ENCODE assay signal across 21 cellular contexts in genomic region chr1:215277537-215277936, GRCh38.
DNase-seq lines count a peak whose midpoint lies in the region; ATAC-seq and TF ChIP-seq lines count a peak whose summit lies in the region.
"Had no signal": no experiment of that assay in that cellular context is flagged by ENCODE, and none has a peak within 500 bp of the region (broad histone marks: within the 10 kb centered on the region; RNA-seq: fewer than 3 reads in every experiment).

No MANE protein-coding gene starts in this region.

- H3K27me3 ChIP-seq in breast epithelium: no peaks in the 10 kb centered on the region
- no peaks in the 10 kb centered on the region for H3K27me3 ChIP-seq in fibroblast of lung (ENCODE audit: control insufficient read depth, insufficient read depth, low read length)
- H3K27me3 ChIP-seq: neutrophil had no signal

- TF ChIP-seq CTCF in MCF 10A (IDR thresholded peaks at IDR 0.05; ENCODE audit: unreplicated experiment) (no peak), breast epithelium (IDR thresholded peaks at IDR 0.05) (no peak), fibroblast of lung (conservative IDR thresholded peaks at IDR 0.05 in 1 of 2, IDR thresholded peaks at IDR 0.05 in 1 of 2; ENCODE audit: low read depth in 1 of 2, low read length in 2 of 2) (no peak), type B pancreatic cell (conservative IDR thresholded peaks at IDR 0.05) (no peak)

- H3K36me3 ChIP-seq in breast epithelium: no peaks in the 10 kb centered on the region
- H3K36me3 ChIP-seq in fibroblast of lung (ENCODE audit: control insufficient read depth, insufficient read depth, low read length): no peaks in the 10 kb centered on the region
- H3K36me3 ChIP-seq: lower lobe of right lung, neutrophil had no signal

- H3K4me1 ChIP-seq in breast epithelium: no peaks in the 10 kb centered on the region
- no peaks in the 10 kb centered on the region for H3K4me1 ChIP-seq in fibroblast of lung (ENCODE audit: control insufficient read depth, extremely low read depth, insufficient read depth, low read length)
- H3K4me1 ChIP-seq: lower lobe of right lung had no signal

- H3K4me2 ChIP-seq in fibroblast of lung (ENCODE audit: extremely low read depth, insufficient read depth, low read length): no peak overlapping the region

- H3K9me3 ChIP-seq in breast epithelium (no peaks in the 10 kb centered on the region), fibroblast of lung (ENCODE audit: control insufficient read depth, insufficient read depth, low read depth, low read length) (no peaks in the 10 kb centered on the region)
- H3K9me3 ChIP-seq: lower lobe of right lung, neutrophil had no signal

- no TSS peak for BruUV-seq in MCF 10A (replicated peaks; lab: Mats Ljungman, UMichigan)

- intact Hi-C loops in MCF 10A (cut with micrococcal nuclease): no loop called here
- intact Hi-C loops in breast epithelium (cut with DNase I; ENCODE audit: low total_unique reads): no loop called here
- intact Hi-C loops in activated T-helper 2 cell treated with anti-CD3 and anti-CD28 coated beads, Interferon-gamma antibody, Interleukin-2, Interleukin-4, amounts not matched to agents 10 μg/mL and 5 μg/mL and 100 μg/mL, durations not matched to agents 14 hours and 24 hours and 36 hours (cut with micrococcal nuclease): no loop called here

- H3K36me3 Mint-ChIP-seq in MCF 10A (ENCODE audit: insufficient read depth, unreplicated experiment): no peaks in the 10 kb centered on the region
- H3K36me3 Mint-ChIP-seq in activated T-helper 2 cell treated with anti-CD3 and anti-CD28 coated beads, Interferon-gamma antibody, Interleukin-2, Interleukin-4, amounts not matched to agents 10 μg/mL and 5 μg/mL and 100 μg/mL, durations not matched to agents 14 hours and 24 hours and 36 hours (ENCODE audit: low read depth): no peaks in the 10 kb centered on the region
- no peaks in the 10 kb centered on the region for H3K36me3 Mint-ChIP-seq in type B pancreatic cell
- H3K36me3 Mint-ChIP-seq: activated naive CD8-positive, alpha-beta T cell had no signal

- no peak for TF ChIP-seq POLR2A in breast epithelium (IDR thresholded peaks at IDR 0.05)

- H3K79me2 ChIP-seq in fibroblast of lung (ENCODE audit: control insufficient read depth, insufficient read depth, low read length): no peaks in the 10 kb centered on the region

- no peak overlapping the region for H3K27ac ChIP-seq in breast epithelium
- H3K27ac ChIP-seq in fibroblast of lung (ENCODE audit: insufficient read depth, low read length): no peak overlapping the region
- H3K27ac ChIP-seq: 22Rv1, lower lobe of right lung, neutrophil had no signal

- H3K4me1 Mint-ChIP-seq in MCF 10A (ENCODE audit: insufficient read depth, unreplicated experiment): peaks cover 44% of the 10 kb centered on the region
- no peaks in the 10 kb centered on the region for H3K4me1 Mint-ChIP-seq in activated T-helper 2 cell treated with anti-CD3 and anti-CD28 coated beads, Interferon-gamma antibody, Interleukin-2, Interleukin-4, amounts not matched to agents 10 μg/mL and 5 μg/mL and 100 μg/mL, durations not matched to agents 14 hours and 24 hours and 36 hours (ENCODE audit: low read depth)
- no peaks in the 10 kb centered on the region for H3K4me1 Mint-ChIP-seq in type B pancreatic cell (ENCODE audit: unreplicated experiment)

- H3K27me3 Mint-ChIP-seq in MCF 10A (ENCODE audit: insufficient read depth, unreplicated experiment) (no peaks in the 10 kb centered on the region), type B pancreatic cell (no peaks in the 10 kb centered on the region)
- no peaks in the 10 kb centered on the region for H3K27me3 Mint-ChIP-seq in activated T-helper 2 cell treated with anti-CD3 and anti-CD28 coated beads, Interferon-gamma antibody, Interleukin-2, Interleukin-4, amounts not matched to agents 10 μg/mL and 5 μg/mL and 100 μg/mL, durations not matched to agents 14 hours and 24 hours and 36 hours (ENCODE audit: low read depth)
- H3K27me3 Mint-ChIP-seq: activated naive CD8-positive, alpha-beta T cell had no signal

- H3K9me3 Mint-ChIP-seq in MCF 10A (ENCODE audit: unreplicated experiment): peaks cover under 1% of the 10 kb centered on the region
- H3K9me3 Mint-ChIP-seq in activated T-helper 2 cell treated with anti-CD3 and anti-CD28 coated beads, Interferon-gamma antibody, Interleukin-2, Interleukin-4, amounts not matched to agents 10 μg/mL and 5 μg/mL and 100 μg/mL, durations not matched to agents 14 hours and 24 hours and 36 hours: no peaks in the 10 kb centered on the region
- no peaks in the 10 kb centered on the region for H3K9me3 Mint-ChIP-seq in type B pancreatic cell
- H3K9me3 Mint-ChIP-seq: activated T-helper 1 cell treated with anti-CD3 and anti-CD28 coated beads, Interleukin-12 subunit alpha, Interleukin-12 subunit beta, Interleukin-2, Interleukin-4 antibody, amounts not matched to agents 30 ng/mL and 10 ng/mL and 1 ng/mL, durations not matched to agents 14 hours and 24 hours and 36 hours had no signal

- H3K4me3 ChIP-seq in breast epithelium (no peak overlapping the region), fibroblast of lung (replicated peaks in 1 of 4; ENCODE audit: control extremely low read depth in 1 of 4, insufficient read depth in 1 of 4, low read depth in 3 of 4, low read length in 4 of 4) (no peak overlapping the region)
- H3K4me3 ChIP-seq: lower lobe of right lung had no signal

- CTCF ChIA-PET in MCF 10A (lab: Yijun Ruan, JAX): interaction anchor here (0.9 to 1.0 kb wide), 3 partner anchors 12 to 48 kb away, joined by 3 to 5 read pairs (median 4); no protein-coding TSS in a partner anchor

- H3K4me3 Mint-ChIP-seq in MCF 10A (ENCODE audit: unreplicated experiment) (no peak overlapping the region), type B pancreatic cell (no peak overlapping the region)
- H3K4me3 Mint-ChIP-seq in activated T-helper 2 cell treated with anti-CD3 and anti-CD28 coated beads, Interferon-gamma antibody, Interleukin-2, Interleukin-4, amounts not matched to agents 10 μg/mL and 5 μg/mL and 100 μg/mL, durations not matched to agents 14 hours and 24 hours and 36 hours (ENCODE audit: low read depth): no peak overlapping the region
- H3K4me3 Mint-ChIP-seq: activated naive CD8-positive, alpha-beta T cell; activated T-helper 1 cell treated with anti-CD3 and anti-CD28 coated beads, Interleukin-12 subunit alpha, Interleukin-12 subunit beta, Interleukin-2, Interleukin-4 antibody, amounts not matched to agents 30 ng/mL and 10 ng/mL and 1 ng/mL, durations not matched to agents 14 hours and 24 hours and 36 hours had no signal

- no peak overlapping the region for H3K9ac ChIP-seq in fibroblast of lung (ENCODE audit: insufficient read depth, low read length)

- H3K27ac Mint-ChIP-seq in MCF 10A (ENCODE audit: low read depth, unreplicated experiment) (no peak overlapping the region), type B pancreatic cell (no peak overlapping the region)
- H3K27ac Mint-ChIP-seq in activated T-helper 2 cell treated with anti-CD3 and anti-CD28 coated beads, Interferon-gamma antibody, Interleukin-2, Interleukin-4, amounts not matched to agents 10 μg/mL and 5 μg/mL and 100 μg/mL, durations not matched to agents 14 hours and 24 hours and 36 hours: no peak overlapping the region
- H3K27ac Mint-ChIP-seq: activated naive CD8-positive, alpha-beta T cell; activated T-helper 1 cell treated with anti-CD3 and anti-CD28 coated beads, Interleukin-12 subunit alpha, Interleukin-12 subunit beta, Interleukin-2, Interleukin-4 antibody, amounts not matched to agents 30 ng/mL and 10 ng/mL and 1 ng/mL, durations not matched to agents 14 hours and 24 hours and 36 hours had no signal

- H2AFZ ChIP-seq in fibroblast of lung (ENCODE audit: low read length): no peak overlapping the region

- POLR2A ChIA-PET in MCF 10A (lab: Yijun Ruan, JAX): interaction anchor here (1.0 kb wide), 1 partner anchor 33 kb away, joined by 3 read pairs; no protein-coding TSS in a partner anchor

- DNase-seq in MCF 10A (ENCODE audit: unreplicated experiment) (peak; percentile 73), breast epithelium (ENCODE audit: low spot score in 2 of 2) (no peak), fibroblast of lung (ENCODE audit: low read depth in 2 of 2) (peak; percentile 48 to 75), NCI-H1417 (lab: John Stamatoyannopoulos, UW) (no peak), NCI-H146 (lab: John Stamatoyannopoulos, UW) (no peak), type B pancreatic cell (ENCODE audit: extremely low spot score, unreplicated experiment) (no peak)
- DNase-seq in activated T-helper 2 cell treated with anti-CD3 and anti-CD28 coated beads, Interferon-gamma antibody, Interleukin-2, Interleukin-4, amounts not matched to agents 10 μg/mL and 5 μg/mL and 100 μg/mL, durations not matched to agents 14 hours and 24 hours and 36 hours (ENCODE audit: low spot score): no peak
- DNase-seq: activated CD4-positive, alpha-beta T cell treated with anti-CD3 and anti-CD28 coated beads for 4 hours; C1 segment of cervical spinal cord; Calu3; cortex of kidney; Kasumi-1; kidney; lower lobe of right lung; NCI-H1417 treated with DMSO at 0.1 percent for 48 hours; NCI-H526 treated with DMSO at 0.1 percent for 48 hours had no signal

- peak; percentile 39 for ATAC-seq in SK-N-SH treated with all-trans-retinoic acid at 6 μM for 48 hours
- ATAC-seq: lower lobe of right lung had no signal

- no peaks in the 10 kb centered on the region for H4K20me1 ChIP-seq in fibroblast of lung (ENCODE audit: control insufficient read depth, extremely low read depth, insufficient read depth, low read length)

TF ChIP-seq in SK-N-SH treated with all-trans-retinoic acid at 6 μM for 48 hours, 23 proteins besides CTCF, POLR2A, EP300 and RAD21:
- TF ChIP-seq ZNF8 (CRISPR knock-in tag; IDR thresholded peaks at IDR 0.05): no peak
- no peak for TF ChIP-seq PPARA (CRISPR knock-in tag; IDR thresholded peaks at IDR 0.05; ENCODE audit: borderline replicate concordance)

Comparison
In these comparisons a context has a peak if more than half of its experiments do, and no peak if none do; other contexts are left out.
1. DNase-seq: peak in MCF 10A (single experiment) and fibroblast of lung (2 of 2); none in breast epithelium (0 of 2), NCI-H1417 (0 of 3), NCI-H146 (single experiment), activated T-helper 2 cell treated with anti-CD3 and anti-CD28 coated beads, Interferon-gamma antibody, Interleukin-2, Interleukin-4, amounts not matched to agents 10 μg/mL and 5 μg/mL and 100 μg/mL, durations not matched to agents 14 hours and 24 hours and 36 hours (single experiment) and type B pancreatic cell (single experiment).